11 cellular contexts compared by ENCODE assay signal in the genomic region with DNA sequence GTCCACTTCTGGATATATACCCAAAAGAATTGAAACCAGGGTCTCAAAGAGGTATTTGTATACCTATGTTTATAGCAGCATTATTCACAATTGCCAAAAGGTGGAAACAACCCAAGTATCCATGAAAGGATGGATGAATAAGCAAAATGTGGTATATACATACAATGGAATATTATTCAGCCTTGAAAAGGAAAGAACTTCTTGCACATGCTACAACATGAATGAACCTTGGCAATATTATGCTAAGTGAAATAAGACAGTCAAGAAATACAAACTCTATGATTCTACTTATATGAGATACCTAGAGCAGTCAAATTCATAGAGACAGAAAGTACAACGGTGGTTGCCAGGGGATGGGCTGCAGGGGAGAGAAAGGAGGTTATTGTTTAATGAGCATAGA.
"Had no signal": no experiment of that assay in that cellular context is flagged by ENCODE, and none has a peak within 500 bp of the region (broad histone marks: within the 10 kb centered on the region; RNA-seq: fewer than 3 reads in every experiment).

No MANE protein-coding gene starts in this region.

- H3K9me3 Mint-ChIP-seq: GM23338, HFFc6 had no signal

- H3K4me2 ChIP-seq: GM23338 had no signal

- H3K9me3 ChIP-seq: HAP-1 had no signal

- H3K4me1 ChIP-seq: HAP-1 had no signal

- H3K4me3 ChIP-seq: GM23248, GM23338, HAP-1 had no signal

- H3K36me3 ChIP-seq: HAP-1 had no signal

- H3K27ac Mint-ChIP-seq: GM23338, H9, HFFc6 had no signal

- ATAC-seq: GM23338, HCT116 had no signal

- DNase-seq: GM23248, GOT3, H7, H9, HCEC 1CT, HFFc6 had no signal

- FAIRE-seq: H1, H54 had no signal

- H3K27ac ChIP-seq: GM23248 had no signal

- H3K9ac ChIP-seq: GM23248 had no signal

- H2AFZ ChIP-seq: GM23248, GM23338 had no signal
